In genomic region chr22:37147186-37147990, GRCh38 we compare ENCODE assay signal across 14 cellular contexts. TPM values are rescaled to one million over a fixed set of nuclear protein-coding genes. Genes with fewer than 3 reads are reported as not detected.
DNase-seq lines count a peak whose midpoint lies in the region; ATAC-seq, FAIRE-seq and TF ChIP-seq lines count a peak whose summit lies in the region.
"Had no signal": no experiment of that assay in that cellular context is flagged by ENCODE, and none has a peak within 500 bp of the region (broad histone marks: within the 10 kb centered on the region; RNA-seq: fewer than 3 reads in every experiment).

No MANE protein-coding gene starts in this region.

- H3K9me2 ChIP-seq in Loucy (replicated peaks; ENCODE audit: low read depth, low read length), result no peaks in the 10 kb centered on the region

- peak overlapping the region; percentile 96 for H3K4me3 Mint-ChIP-seq in activated CD4-positive, alpha-beta T cell treated with anti-CD3 and anti-CD28 coated beads, Interleukin-2, amount 10 ng/mL, durations not matched to agents 24 days and 14 days
- H3K4me3 Mint-ChIP-seq: neural crest cell had no signal

- TF ChIP-seq POLR2A in GM12878 (IDR thresholded peaks at IDR 0.05; ENCODE audit: low read depth, low read length), result no peak

- no peak for TF ChIP-seq CTCF in Loucy (conservative IDR thresholded peaks at IDR 0.05; ENCODE audit: low read length)
- TF ChIP-seq CTCF in GM12878 (IDR thresholded peaks at IDR 0.05 in 2 of 3, conservative IDR thresholded peaks at IDR 0.05 in 1 of 3; ENCODE audit: control insufficient read depth in 2 of 3, extremely low read depth in 1 of 3, insufficient read depth in 1 of 3, low read depth in 3 of 3, low read length in 3 of 3), result no peak

- TF ChIP-seq EP300 in GM12878 (IDR thresholded peaks at IDR 0.05; ENCODE audit: borderline replicate concordance in 1 of 2, control insufficient read depth in 1 of 2, low read depth in 2 of 2, low read length in 2 of 2), result no peak

- FAIRE-seq in GM12878 (lab: Jason Lieb, UNC), result no peak

- H3K4me3 ChIP-seq in Loucy (ENCODE audit: low read length, poor library complexity, severe bottlenecking) (no peak overlapping the region), GM12878 (peak overlapping the region; percentile 99), rectal smooth muscle tissue (ENCODE audit: low read length) (peak overlapping the region; percentile 26)
- H3K4me3 ChIP-seq: SK-N-MC had no signal

- H3K9ac ChIP-seq in Loucy (ENCODE audit: low read depth, low read length, poor library complexity, severe bottlenecking), result no peak overlapping the region
- H3K9ac ChIP-seq in GM12878 (ENCODE audit: control insufficient read depth, insufficient read depth, low read length), result peak overlapping the region; percentile 88
- no peak overlapping the region for H3K9ac ChIP-seq in rectal smooth muscle tissue (ENCODE audit: low read length)

- CTCF ChIA-PET in GM12878 (lab: Yijun Ruan, JAX), result interaction anchor here (0.5 to 7.1 kb wide), 21 partner anchors 10 to 490 kb away, joined by 3 to 116 read pairs (median 5); no protein-coding TSS in a partner anchor

- H3K9me3 Mint-ChIP-seq in activated CD4-positive, alpha-beta T cell treated with anti-CD3 and anti-CD28 coated beads, Interleukin-2, amount 10 ng/mL, durations not matched to agents 24 days and 14 days, result peaks cover 9% of the 10 kb centered on the region
- H3K9me3 Mint-ChIP-seq: neural crest cell had no signal

- peak overlapping the region; percentile 99 for H3K27ac Mint-ChIP-seq in activated CD4-positive, alpha-beta T cell treated with anti-CD3 and anti-CD28 coated beads, Interleukin-2, amount 10 ng/mL, durations not matched to agents 24 days and 14 days

- H3K4me2 ChIP-seq in Loucy (ENCODE audit: low read depth, low read length, poor library complexity, severe bottlenecking) (peak overlapping the region; percentile 96), GM12878 (ENCODE audit: control insufficient read depth, insufficient read depth) (peak overlapping the region; percentile 82)

- intact Hi-C loops in activated CD4-positive, alpha-beta T cell treated with anti-CD3 and anti-CD28 coated beads, Interleukin-2, amount 10 ng/mL, durations not matched to agents 24 days and 14 days (cut with micrococcal nuclease), result no loop called here
- intact Hi-C loops in GM12878 (cut with micrococcal nuclease; ENCODE audit: unreplicated experiment), result loop anchor here (5.0 to 10.0 kb wide), 2 partner anchors 47 to 70 kb away; no protein-coding TSS in a partner anchor

- ATAC-seq in GM12878, result no peak
- no peak for ATAC-seq in GM21447 (IDR thresholded peaks at IDR 0.05; ENCODE audit: unreplicated experiment)
- ATAC-seq: left ventricle myocardium superior had no signal

- H4K20me1 ChIP-seq in Loucy (ENCODE audit: insufficient read depth, low read length, poor library complexity, severe bottlenecking) (no peaks in the 10 kb centered on the region), GM12878 (ENCODE audit: control insufficient read depth, insufficient read depth) (peaks cover 2% of the 10 kb centered on the region; the same call in 1 of the 2 replicates)

- BruUV-seq in GM12878 (replicated peaks; lab: Mats Ljungman, UMichigan), result no TSS peak

- peaks cover 67% of the 10 kb centered on the region for H3K4me1 Mint-ChIP-seq in activated CD4-positive, alpha-beta T cell treated with anti-CD3 and anti-CD28 coated beads, Interleukin-2, amount 10 ng/mL, durations not matched to agents 24 days and 14 days

- RAD21 ChIA-PET in GM12878 (lab: Charles Lee; ENCODE audit: unreplicated experiment), result interaction anchor here (0.8 to 7.9 kb wide), 15 partner anchors 7 to 113 kb away, joined by 3 to 158 read pairs (median 7); no protein-coding TSS in a partner anchor

- H3K4me1 ChIP-seq in Loucy (ENCODE audit: insufficient read depth, low read length, poor library complexity, severe bottlenecking), result peaks cover 31% of the 10 kb centered on the region
- peaks cover 17% of the 10 kb centered on the region for H3K4me1 ChIP-seq in GM12878 (ENCODE audit: control insufficient read depth, insufficient read depth, low read length)
- H3K4me1 ChIP-seq in rectal smooth muscle tissue (ENCODE audit: control insufficient read depth, insufficient read depth, low read length), result no peaks in the 10 kb centered on the region

- no peaks in the 10 kb centered on the region for H3K27me3 ChIP-seq in Loucy (ENCODE audit: insufficient read depth, low read length, poor library complexity, severe bottlenecking)
- H3K27me3 ChIP-seq in GM12878 (replicated peaks in 1 of 2; ENCODE audit: control insufficient read depth in 2 of 2, insufficient read depth in 2 of 2, low read length in 1 of 2), result no peaks in the 10 kb centered on the region
- H3K27me3 ChIP-seq in rectal smooth muscle tissue (ENCODE audit: control insufficient read depth, insufficient read depth, low read length), result no peaks in the 10 kb centered on the region
- H3K27me3 ChIP-seq: brain microvascular endothelial cell had no signal

- POLR2A ChIA-PET in GM12878 (lab: Charles Lee), result interaction anchor here (0.8 to 7.0 kb wide), 7 partner anchors 7 to 97 kb away, joined by 3 to 128 read pairs (median 6); partner anchors contain the start of genes RAC2 and TMPRSS6

- H3K9me3 ChIP-seq in Loucy (ENCODE audit: insufficient read depth, low read depth, low read length) (no peaks in the 10 kb centered on the region), GM12878 (replicated peaks; ENCODE audit: control insufficient read depth, insufficient read depth, low read length) (peaks cover 2% of the 10 kb centered on the region; the same call in 2 of the 3 replicates)

- H3K27me3 Mint-ChIP-seq in activated CD4-positive, alpha-beta T cell treated with anti-CD3 and anti-CD28 coated beads, Interleukin-2, amount 10 ng/mL, durations not matched to agents 24 days and 14 days, result peaks cover 2% of the 10 kb centered on the region

- no peak overlapping the region for H2AFZ ChIP-seq in Loucy (ENCODE audit: low read length)
- no peak overlapping the region for H2AFZ ChIP-seq in GM12878 (ENCODE audit: control insufficient read depth, low read depth, low read length)

- SMC1A ChIA-PET in GM12878 (lab: Charles Lee; ENCODE audit: uncharacterized antibody, unreplicated experiment), result interaction anchor here (0.6 to 12.5 kb wide), 13 partner anchors 9 to 69 kb away, joined by 3 to 203 read pairs (median 4); no protein-coding TSS in a partner anchor

- 22% methylated on average over 12 of the region's 12 CpGs for WGBS in GM12878 (ENCODE audit: insufficient coverage, insufficient replicate concordance, low lambda C conversion rate, missing lambda C conversion rate)

- no peaks in the 10 kb centered on the region for H3F3A ChIP-seq in Loucy (ENCODE audit: low read depth)

- no peaks in the 10 kb centered on the region for H3K36me3 ChIP-seq in Loucy (ENCODE audit: insufficient read depth, low read length)
- peaks cover 5 to 17% of the 10 kb centered on the region in 2 experiments for H3K36me3 ChIP-seq in GM12878 (ENCODE audit: control insufficient read depth in 2 of 2, insufficient read depth in 2 of 2, low read length in 1 of 2)
- H3K36me3 ChIP-seq in rectal smooth muscle tissue (ENCODE audit: control insufficient read depth, insufficient read depth, low read length), result no peaks in the 10 kb centered on the region
- H3K36me3 ChIP-seq: brain microvascular endothelial cell had no signal

- DNase-seq in activated CD4-positive, alpha-beta T cell treated with anti-CD3 and anti-CD28 coated beads, Interleukin-2, amount 10 ng/mL, durations not matched to agents 24 days and 14 days, result no peak
- DNase-seq in activated CD4-positive, alpha-beta T cell treated with anti-CD3 and anti-CD28 coated beads for 1 hour, result no peak
- no peak for DNase-seq in GM12878 (ENCODE audit: low read depth, low spot score)
- DNase-seq in NCI-H146 (lab: John Stamatoyannopoulos, UW), result no peak
- no peak for DNase-seq in COR-L47 (lab: John Stamatoyannopoulos, UW)
- DNase-seq: brain microvascular endothelial cell, H7, left ventricle myocardium superior had no signal

- peaks cover 64% of the 10 kb centered on the region for H3K36me3 Mint-ChIP-seq in activated CD4-positive, alpha-beta T cell treated with anti-CD3 and anti-CD28 coated beads, Interleukin-2, amount 10 ng/mL, durations not matched to agents 24 days and 14 days (ENCODE audit: low read depth)

- no peak for TF ChIP-seq RAD21 in GM12878 (IDR thresholded peaks at IDR 0.05; ENCODE audit: insufficient read depth, low read depth, low read length)

- in situ Hi-C loops in GM12878 (cut with MboI), result no loop called here

- H3K27ac ChIP-seq in GM12878 (ENCODE audit: control insufficient read depth, insufficient read depth) (peak overlapping the region; percentile 94), rectal smooth muscle tissue (ENCODE audit: low read depth, low read length) (no peak overlapping the region)
- H3K27ac ChIP-seq: brain microvascular endothelial cell, SK-N-MC had no signal

- H3K79me2 ChIP-seq in Loucy (ENCODE audit: insufficient read depth, low read length), result peaks cover 12% of the 10 kb centered on the region; the same call in 1 of the 2 replicates
- peaks cover 62% of the 10 kb centered on the region for H3K79me2 ChIP-seq in GM12878 (ENCODE audit: control insufficient read depth, insufficient read depth, low read length)

RNA-seq across cellular contexts. Expression of gene IL2RB, which starts 2.3 kb away (rescaled TPM):
- total RNA-seq in activated CD4-positive, alpha-beta T cell treated with anti-CD3 and anti-CD28 coated beads, Interleukin-2, amount 10 ng/mL, durations not matched to agents 24 days and 14 days, result 288 and 296 TPM in 2 replicates
- 55.9 and 64.1 TPM in 2 replicates for total RNA-seq in GM12878 (2013; cell fraction: nucleolus; rRNA removed)
- total RNA-seq in GM12878 (2014; rRNA removed) (12.4 and 14.8 TPM in 2 replicates), GM12878 (2014; rRNA removed; fragmentation: Illumina TruSeq; extraction: Trizol) (11.7 and 14.3 TPM in 2 replicates), GM12878 (2021) (86.8 and 91.9 TPM in 2 replicates)
- polyA plus RNA-seq in GM12878 (2011; ENCODE audit: low read depth), result 28.0 TPM
- polyA plus RNA-seq in GM12878 (2011; rRNA removed) (27.7 and 91.9 TPM in 2 replicates), GM12878 (2014; fragmentation: Illumina TruSeq; extraction: Trizol) (24.3 and 56.0 TPM in 2 replicates), GM12878 (2014; fragmentation: Nextera tagmentation; extraction: Ambion mirVana) (10 to 100 TPM; 10.2 TPM), GM12878 (2014; rRNA removed) (46.1 and 56.0 TPM in 2 replicates), GM12878 (2016; fragmentation: Nextera tagmentation; extraction: Ambion mirVana) (100 to 1,000 TPM; 119 to 120 TPM)
- polyA plus RNA-seq in GM12878 (2011; cell fraction: cytosol; rRNA removed), result 89.5 and 131 TPM in 2 replicates
- polyA plus RNA-seq in GM12878 (2011; cell fraction: nucleus; rRNA removed), result 145 TPM in 2 replicates
- 50.5 and 64.7 TPM in 2 replicates for polyA plus RNA-seq in GM12878 (2012)
- polyA minus RNA-seq in GM12878 (2011; rRNA and poly(A)+ RNA removed), result 34.5 and 58.6 TPM in 2 replicates
- 47.5 and 49.2 TPM in 2 replicates for polyA minus RNA-seq in GM12878 (2011; cell fraction: cytosol; rRNA and poly(A)+ RNA removed)
- 19.7 and 32.2 TPM in 2 replicates for polyA minus RNA-seq in GM12878 (2011; cell fraction: nucleus; rRNA and poly(A)+ RNA removed)
- total RNA-seq: NCI-H460 had no signal

RNA-seq across cellular contexts. Expression of gene TMPRSS6, which starts 37.9 kb away (rescaled TPM):
- total RNA-seq in activated CD4-positive, alpha-beta T cell treated with anti-CD3 and anti-CD28 coated beads, Interleukin-2, amount 10 ng/mL, durations not matched to agents 24 days and 14 days, result 6.8 and 7.1 TPM in 2 replicates
- 4.0 TPM in 2 replicates for total RNA-seq in GM12878 (2013; cell fraction: nucleolus; rRNA removed)
- total RNA-seq in GM12878 (2014; rRNA removed) (0.06 TPM in 1 of 2 replicates, not detected in the other), GM12878 (2014; rRNA removed; fragmentation: Illumina TruSeq; extraction: Trizol) (not detected in 2 replicates), GM12878 (2021) (0.19 and 0.31 TPM in 2 replicates)
- 0.21 TPM for polyA plus RNA-seq in GM12878 (2011; ENCODE audit: low read depth)
- polyA plus RNA-seq in GM12878 (2011; rRNA removed) (0.55 and 0.69 TPM in 2 replicates), GM12878 (2014; fragmentation: Illumina TruSeq; extraction: Trizol) (not detected in 2 replicates), GM12878 (2014; fragmentation: Nextera tagmentation; extraction: Ambion mirVana) (not detected), GM12878 (2014; rRNA removed) (0.03 TPM in 1 of 2 replicates, not detected in the other), GM12878 (2016; fragmentation: Nextera tagmentation; extraction: Ambion mirVana) (under 1 TPM in 1 of 2 experiments, not detected in 1; 0.07 TPM)
- 0.82 and 1.3 TPM in 2 replicates for polyA plus RNA-seq in GM12878 (2011; cell fraction: cytosol; rRNA removed)
- polyA plus RNA-seq in GM12878 (2011; cell fraction: nucleus; rRNA removed), result 3.8 and 6.0 TPM in 2 replicates
- 0.57 and 1.00 TPM in 2 replicates for polyA plus RNA-seq in GM12878 (2012)
- 0.82 and 1.1 TPM in 2 replicates for polyA minus RNA-seq in GM12878 (2011; rRNA and poly(A)+ RNA removed)
- polyA minus RNA-seq in GM12878 (2011; cell fraction: cytosol; rRNA and poly(A)+ RNA removed), result 0.31 TPM in 1 of 2 replicates, not detected in the other
- 1.8 TPM in 2 replicates for polyA minus RNA-seq in GM12878 (2011; cell fraction: nucleus; rRNA and poly(A)+ RNA removed)
- total RNA-seq: H7, left ventricle myocardium superior, NCI-H460, neural crest cell had no signal

RNA-seq across cellular contexts. Expression of gene C1QTNF6, which starts 40.7 kb away (rescaled TPM):
- total RNA-seq in activated CD4-positive, alpha-beta T cell treated with anti-CD3 and anti-CD28 coated beads, Interleukin-2, amount 10 ng/mL, durations not matched to agents 24 days and 14 days, result 6.0 and 6.9 TPM in 2 replicates
- 23.7 and 26.2 TPM in 2 replicates for total RNA-seq in GM12878 (2013; cell fraction: nucleolus; rRNA removed)
- total RNA-seq in GM12878 (2014; rRNA removed) (1.1 and 1.3 TPM in 2 replicates), GM12878 (2014; rRNA removed; fragmentation: Illumina TruSeq; extraction: Trizol) (1.6 and 1.7 TPM in 2 replicates), GM12878 (2021) (2.1 and 2.4 TPM in 2 replicates)
- polyA plus RNA-seq in GM12878 (2011; ENCODE audit: low read depth), result 2.3 TPM
- polyA plus RNA-seq in GM12878 (2011; rRNA removed) (3.9 and 4.1 TPM in 2 replicates), GM12878 (2014; fragmentation: Illumina TruSeq; extraction: Trizol) (1.1 and 1.5 TPM in 2 replicates), GM12878 (2014; fragmentation: Nextera tagmentation; extraction: Ambion mirVana) (under 1 TPM; 0.16 to 0.18 TPM), GM12878 (2014; rRNA removed) (2.5 and 2.7 TPM in 2 replicates), GM12878 (2016; fragmentation: Nextera tagmentation; extraction: Ambion mirVana) (1 to 10 TPM in 1 of 2 experiments, under 1 TPM in 1; 0.99 to 1.1 TPM)
- polyA plus RNA-seq in GM12878 (2011; cell fraction: cytosol; rRNA removed), result 4.7 and 5.2 TPM in 2 replicates
- polyA plus RNA-seq in GM12878 (2011; cell fraction: nucleus; rRNA removed), result 23.6 and 35.1 TPM in 2 replicates
- polyA plus RNA-seq in GM12878 (2012), result 3.4 and 3.7 TPM in 2 replicates
- polyA minus RNA-seq in GM12878 (2011; rRNA and poly(A)+ RNA removed), result 5.9 and 8.9 TPM in 2 replicates
- polyA minus RNA-seq in GM12878 (2011; cell fraction: cytosol; rRNA and poly(A)+ RNA removed), result 2.8 and 4.1 TPM in 2 replicates
- 14.0 and 16.0 TPM in 2 replicates for polyA minus RNA-seq in GM12878 (2011; cell fraction: nucleus; rRNA and poly(A)+ RNA removed)
